ENCODE assay signal across 9 cellular contexts in the genomic region with DNA sequence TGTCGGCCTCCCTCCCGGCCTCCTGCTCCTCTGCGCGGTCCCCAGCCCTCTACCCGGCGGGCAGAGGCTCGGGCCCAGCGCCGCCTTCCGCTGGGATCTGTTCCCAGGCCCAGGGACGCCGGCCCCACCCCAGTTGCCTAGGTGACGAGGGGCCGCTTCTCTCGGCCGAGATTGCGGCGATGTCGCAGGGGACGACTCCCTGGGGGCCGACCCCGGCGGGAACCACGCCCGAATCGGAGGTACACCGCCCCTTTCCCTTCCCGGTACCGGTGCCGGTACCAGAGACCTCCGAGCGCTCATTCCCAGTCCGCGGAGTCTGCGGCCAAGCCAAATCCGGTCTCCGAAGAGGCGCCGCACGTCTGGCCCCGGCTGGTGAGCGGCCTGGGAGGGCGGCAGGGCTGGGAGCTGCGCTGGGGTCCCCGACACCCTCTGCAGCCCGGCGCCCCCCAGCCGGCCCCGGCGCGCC. TPM values are rescaled to one million over a fixed set of nuclear protein-coding genes. Genes with fewer than 3 reads are reported as not detected.
DNase-seq lines count a peak whose midpoint lies in the region; ATAC-seq and FAIRE-seq lines count a peak whose summit lies in the region.
"Had no signal": no experiment of that assay in that cellular context is flagged by ENCODE, and none has a peak within 500 bp of the region (broad histone marks: within the 10 kb centered on the region; RNA-seq: fewer than 3 reads in every experiment).

Gene CABCOCO1 (plus strand): TSS at position 136 of the 466 bp plus-strand sequence. CDS start 44 bp downstream, at position 180.

- H3K4me3 Mint-ChIP-seq in natural killer cell treated with Interleukin-12 subunit alpha and Interleukin-12 subunit beta and Interleukin-15 and Interleukin-18, amount 100 ng/mL, for 72 hours: peak within 1 kb of the TSS; percentile 15

- no peaks in the 10 kb centered on the region for H3K9me3 ChIP-seq in SK-N-MC (ENCODE audit: low read depth, low read length)

- no peaks in the 10 kb centered on the region; the same call in none of the 2 replicates for H3K27me3 ChIP-seq in H7 (ENCODE audit: control insufficient read depth, insufficient read depth, low read length)

- H3K4me3 ChIP-seq in H7 (ENCODE audit: insufficient read depth, low read depth, low read length) (peak within 1 kb of the TSS; percentile 58), SK-N-MC (peak within 1 kb of the TSS; percentile 36)

- ATAC-seq in natural killer cell treated with Interleukin-12 subunit alpha and Interleukin-12 subunit beta and Interleukin-15 and Interleukin-18, amount 100 ng/mL, for 72 hours: peak; percentile 24 to 59
- ATAC-seq in HG02678 (IDR thresholded peaks at IDR 0.05; ENCODE audit: unreplicated experiment): no peak
- no peak for ATAC-seq in GM21723 (IDR thresholded peaks at IDR 0.05; ENCODE audit: unreplicated experiment)
- ATAC-seq in GM18498 (IDR thresholded peaks at IDR 0.05; ENCODE audit: unreplicated experiment): no peak

- DNase-seq in H7 (peak; percentile 79), SK-N-MC (ENCODE audit: low read depth, low spot score) (no peak), frontal cortex (ENCODE audit: low spot score in 2 of 2) (peak; percentile 66 to 67), RKO (ENCODE audit: low spot score) (no peak)
- no peak for DNase-seq in natural killer cell treated with Interleukin-12 subunit alpha and Interleukin-12 subunit beta and Interleukin-15 and Interleukin-18, amount 100 ng/mL, for 72 hours (ENCODE audit: low spot score)

- no peak for FAIRE-seq in frontal cortex (lab: Jason Lieb, UNC)

- no peaks in the 10 kb centered on the region for H3K36me3 Mint-ChIP-seq in natural killer cell treated with Interleukin-12 subunit alpha and Interleukin-12 subunit beta and Interleukin-15 and Interleukin-18, amount 100 ng/mL, for 72 hours

- no peaks in the 10 kb centered on the region for H3K36me3 ChIP-seq in H7 (replicated peaks; ENCODE audit: control insufficient read depth, insufficient read depth, low read length)
- H3K36me3 ChIP-seq in SK-N-MC (ENCODE audit: insufficient read depth, low read length): no peaks in the 10 kb centered on the region

- H3K4me1 Mint-ChIP-seq in natural killer cell treated with Interleukin-12 subunit alpha and Interleukin-12 subunit beta and Interleukin-15 and Interleukin-18, amount 100 ng/mL, for 72 hours (ENCODE audit: low read depth in 2 of 2): no peaks in the 10 kb centered on the region

- H3K27me3 Mint-ChIP-seq in natural killer cell treated with Interleukin-12 subunit alpha and Interleukin-12 subunit beta and Interleukin-15 and Interleukin-18, amount 100 ng/mL, for 72 hours: peaks cover 21 to 44% of the 10 kb centered on the region in 2 donors

- no peaks in the 10 kb centered on the region for H3K9me3 Mint-ChIP-seq in natural killer cell treated with Interleukin-12 subunit alpha and Interleukin-12 subunit beta and Interleukin-15 and Interleukin-18, amount 100 ng/mL, for 72 hours

- no peak within 1 kb of the TSS for H3K27ac ChIP-seq in SK-N-MC
- H3K27ac ChIP-seq: KMS-11 had no signal

- no peak within 1 kb of the TSS for H3K27ac Mint-ChIP-seq in natural killer cell treated with Interleukin-12 subunit alpha and Interleukin-12 subunit beta and Interleukin-15 and Interleukin-18, amount 100 ng/mL, for 72 hours

- H3K9ac ChIP-seq in SK-N-MC (ENCODE audit: insufficient read length): no peak within 1 kb of the TSS
- H3K9ac ChIP-seq: KMS-11 had no signal

RNA-seq across cellular contexts. Expression of gene CABCOCO1, which starts in this region (rescaled TPM):
- total RNA-seq in H7 (2014; rRNA removed; shearing (Covaris generic)): not detected in 2 replicates
- 4.9 TPM for total RNA-seq in frontal cortex
- total RNA-seq in natural killer cell treated with Interleukin-12 subunit alpha and Interleukin-12 subunit beta and Interleukin-15 and Interleukin-18, amount 100 ng/mL, for 72 hours: not detected

Comparison
In these comparisons a context has a peak if more than half of its experiments do, and no peak if none do; other contexts are left out.
1. Peak in DNase-seq and H3K4me3 ChIP-seq in H7; RNA of the gene not detected or under 1 TPM.
2. Peak in ATAC-seq in natural killer cell treated with Interleukin-12 subunit alpha and Interleukin-12 subunit beta and Interleukin-15 and Interleukin-18, amount 100 ng/mL, for 72 hours; RNA of the gene not detected or under 1 TPM.
3. DNase-seq: peak in frontal cortex (2 of 2); none in SK-N-MC (single experiment), natural killer cell treated with Interleukin-12 subunit alpha and Interleukin-12 subunit beta and Interleukin-15 and Interleukin-18, amount 100 ng/mL, for 72 hours (single experiment) and RKO (single experiment).